Comparison of ENCODE assay signal across 8 cellular contexts in the genomic region with DNA sequence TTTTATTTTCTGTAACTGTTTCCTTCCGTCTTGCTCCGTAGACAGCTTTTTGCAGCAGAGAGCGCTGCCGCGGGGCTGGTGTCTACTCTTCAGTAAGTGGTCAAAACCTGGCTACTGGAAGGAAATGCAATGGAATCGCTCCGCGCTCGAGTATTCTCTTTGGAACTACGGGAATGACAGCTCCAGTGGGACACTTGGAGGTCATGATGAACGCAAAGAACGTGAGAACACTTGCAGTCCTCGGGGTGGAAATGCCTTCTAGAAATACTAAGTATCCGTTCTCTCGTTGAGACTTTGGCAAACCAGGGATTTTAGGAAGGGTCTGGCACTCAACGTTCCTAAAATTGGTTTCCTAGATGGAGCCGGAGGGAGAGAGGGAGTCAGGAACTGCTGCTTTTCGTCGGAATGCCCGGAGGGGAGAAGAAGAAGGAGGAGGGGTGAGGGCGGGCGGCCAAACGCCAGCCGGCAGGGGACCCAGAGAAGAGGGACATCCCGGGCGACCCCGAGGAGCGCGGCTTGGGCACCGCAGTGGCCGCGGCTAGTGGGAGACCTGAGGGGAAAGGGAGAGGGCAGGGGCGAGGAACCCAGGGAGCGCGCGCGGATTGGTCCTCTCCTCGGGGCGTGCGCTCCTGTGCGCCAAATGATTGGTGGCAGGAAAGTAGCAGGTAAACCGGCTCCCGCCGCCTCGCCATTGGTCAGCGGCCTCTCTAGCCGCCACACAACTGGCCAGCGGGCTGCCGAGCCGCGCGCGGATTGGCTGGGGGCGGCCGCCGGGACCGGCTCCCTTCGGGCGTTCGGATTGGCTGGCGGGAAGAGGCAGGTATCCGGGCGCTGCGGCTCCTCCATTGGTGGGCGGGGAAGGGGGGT. TPM values are rescaled to one million over a fixed set of nuclear protein-coding genes. Genes with fewer than 3 reads are reported as not detected.
DNase-seq lines count a peak whose midpoint lies in the region; FAIRE-seq and TF ChIP-seq lines count a peak whose summit lies in the region.

No MANE protein-coding gene starts in this region.

- H3K9me3 ChIP-seq in neuron (ENCODE audit: low read length), result no peaks in the 10 kb centered on the region

- peak overlapping the region; percentile 58 for H3K4me3 ChIP-seq in neuron (ENCODE audit: low read length)

- peak; percentile 82 for TF ChIP-seq POLR2A in H54 (IDR thresholded peaks at IDR 0.05; ENCODE audit: low read depth, low read length)

- DNase-seq in EL (peak; percentile 98), H54 (ENCODE audit: insufficient read length, low spot score) (peak; percentile 96), M059J (ENCODE audit: low read depth) (peak; percentile 99), SIG-M5 (lab: John Stamatoyannopoulos, UW) (peak; percentile 71), frontal cortex (ENCODE audit: low spot score in 2 of 2) (peak; percentile 96 to 97), stromal cell of bone marrow (ENCODE audit: low read depth) (peak; percentile 97)
- DNase-seq in activated naive CD4-positive, alpha-beta T cell treated with Interleukin-2 at 50 U/mL for 16 hours, result peak; percentile 97

- peaks cover 31% of the 10 kb centered on the region for H3K27me3 ChIP-seq in neuron (ENCODE audit: insufficient read depth, low read length)

- peak overlapping the region; percentile 95 for H2AFZ ChIP-seq in neuron (ENCODE audit: low read depth, low read length)

- FAIRE-seq in H54 (lab: Jason Lieb, UNC) (no peak), frontal cortex (lab: Jason Lieb, UNC) (no peak)

- no peaks in the 10 kb centered on the region for H3K36me3 ChIP-seq in neuron (ENCODE audit: insufficient read depth, low read length)

- peaks cover 12% of the 10 kb centered on the region for H3K4me1 ChIP-seq in neuron (ENCODE audit: insufficient read depth, low read length)

RNA-seq across cellular contexts. Expression of a gene that starts 0.5 kb away (rescaled TPM):
- 27.9 and 34.0 TPM in 2 replicates for total RNA-seq in M059J (2014; rRNA removed; shearing (Covaris generic))
- 29.8 TPM for total RNA-seq in frontal cortex

Comparison
In these comparisons a context has a peak if more than half of its experiments do, and no peak if none do; other contexts are left out.
1. Peak in every context shown above with its lines: DNase-seq and H3K4me3 ChIP-seq.